29 cellular contexts compared by ENCODE assay signal in genomic region chr3:131586277-131586676, GRCh38.
DNase-seq lines count a peak whose midpoint lies in the region; ATAC-seq and TF ChIP-seq lines count a peak whose summit lies in the region.
"Had no signal": no experiment of that assay in that cellular context is flagged by ENCODE, and none has a peak within 500 bp of the region (broad histone marks: within the 10 kb centered on the region; RNA-seq: fewer than 3 reads in every experiment).

No MANE protein-coding gene starts in this region.

- DNase-seq in PC-3, result no peak
- DNase-seq: 8988T; ACHN; AML-193; BE2C; C1 segment of cervical spinal cord; Caco-2; Calu3; CD4-positive, alpha-beta memory T cell; CD4-positive, alpha-beta T cell; CD4-positive, CD25-positive, alpha-beta regulatory T cell; CD8-positive, alpha-beta memory T cell; CD8-positive, alpha-beta T cell; COR-L47; DMS 273 treated with DMSO at 0.1 percent for 48 hours; DMS153; DMS53; DMS79; DMS79 treated with DMSO at 0.1 percent for 48 hours; DND-41; EL had no signal

- H3K4me2 ChIP-seq in OCI-LY3 (ENCODE audit: low read length), result no peak overlapping the region
- no peak overlapping the region for H3K4me2 ChIP-seq in PC-3 (ENCODE audit: low read length)
- H3K4me2 ChIP-seq: A549; BLaER1; BLaER1 treated with 17β-estradiol and CSF1 and Interleukin-3, amounts not matched to agents 10 nM and 100 nM had no signal

- H3K9me3 ChIP-seq in HEK293 (ENCODE audit: control insufficient read depth, insufficient read depth, low read depth, low read length), result no peaks in the 10 kb centered on the region
- no peaks in the 10 kb centered on the region for H3K9me3 ChIP-seq in OCI-LY3 (ENCODE audit: insufficient read depth, low read length)
- H3K9me3 ChIP-seq in PC-3 (ENCODE audit: low read length), result no peaks in the 10 kb centered on the region
- H3K9me3 ChIP-seq: A549; BE2C; BLaER1; BLaER1 treated with 17β-estradiol and CSF1 and Interleukin-3, amounts not matched to agents 10 nM and 100 nM; Caco-2 had no signal

- H3K36me3 ChIP-seq in HEK293 (ENCODE audit: control insufficient read depth in 2 of 2, insufficient read depth in 1 of 2, low read length in 2 of 2) (no peaks in the 10 kb centered on the region), OCI-LY3 (replicated peaks; ENCODE audit: low read depth, low read length) (no peaks in the 10 kb centered on the region), PC-3 (ENCODE audit: low read depth, low read length) (no peaks in the 10 kb centered on the region)
- H3K36me3 ChIP-seq: BE2C; BLaER1; BLaER1 treated with 17β-estradiol and CSF1 and Interleukin-3, amounts not matched to agents 10 nM and 100 nM had no signal

- POLR2A ChIA-PET in HEK293 (lab: Yijun Ruan, JAX) (no interaction called here), PC-3 (lab: Charles Lee; ENCODE audit: unreplicated experiment) (no interaction called here)

- H4K20me1 ChIP-seq in OCI-LY3 (ENCODE audit: insufficient read depth, low read length), result no peaks in the 10 kb centered on the region
- H4K20me1 ChIP-seq in PC-3 (ENCODE audit: low read length), result no peaks in the 10 kb centered on the region
- H4K20me1 ChIP-seq: BLaER1; BLaER1 treated with 17β-estradiol and CSF1 and Interleukin-3, amounts not matched to agents 10 nM and 100 nM had no signal

- H3K4me3 ChIP-seq in HEK293 (ENCODE audit: low read depth, low read length) (no peak overlapping the region), OCI-LY3 (ENCODE audit: low read length) (no peak overlapping the region), PC-3 (ENCODE audit: low read length) (no peak overlapping the region)
- H3K4me3 ChIP-seq: A549; BLaER1; BLaER1 treated with 17β-estradiol and CSF1 and Interleukin-3, amounts not matched to agents 10 nM and 100 nM had no signal

- H2AFZ ChIP-seq in OCI-LY3 (ENCODE audit: low read depth, low read length) (0 out of 2 replicates have a peak overlapping the region, but pooled peaks have one; percentile 24), PC-3 (ENCODE audit: low read length) (no peak overlapping the region)

- CTCF ChIA-PET in HEK293 (lab: Yijun Ruan, JAX) (no interaction called here), PC-3 (lab: Charles Lee) (no interaction called here)

- no peaks in the 10 kb centered on the region for H3K27me3 ChIP-seq in OCI-LY3 (ENCODE audit: low read depth, low read length)
- no peaks in the 10 kb centered on the region for H3K27me3 ChIP-seq in PC-3 (ENCODE audit: low read length)
- H3K27me3 ChIP-seq: BE2C; BLaER1; BLaER1 treated with 17β-estradiol and CSF1 and Interleukin-3, amounts not matched to agents 10 nM and 100 nM had no signal

- H3K9me2 ChIP-seq in PC-3 (replicated peaks; ENCODE audit: low read length), result no peaks in the 10 kb centered on the region

- H3F3A ChIP-seq in PC-3 (ENCODE audit: low read length, unreplicated experiment), result no peaks in the 10 kb centered on the region

- ATAC-seq in HG03108 (IDR thresholded peaks at IDR 0.05; ENCODE audit: unreplicated experiment) (no peak), PC-3 (no peak)
- ATAC-seq: A549; CD8-positive, alpha-beta T cell had no signal

- no TSS peak for BruUV-seq in PC-3 (replicated peaks; lab: Mats Ljungman, UMichigan)

- TF ChIP-seq CTCF in HEK293 (tag by site-specific recombination; IDR thresholded peaks at IDR 0.05) (no peak), OCI-LY3 (IDR thresholded peaks at IDR 0.05; ENCODE audit: low read depth, low read length) (no peak), PC-3 (conservative IDR thresholded peaks at IDR 0.05; ENCODE audit: low read depth, low read length) (no peak)

- H3K27ac ChIP-seq in HEK293 (ENCODE audit: extremely low read depth, low read depth, low read length) (no peak overlapping the region), OCI-LY3 (ENCODE audit: low read length) (no peak overlapping the region), PC-3 (ENCODE audit: low read length) (no peak overlapping the region)
- H3K27ac ChIP-seq: 22Rv1; A549; BLaER1; BLaER1 treated with 17β-estradiol and CSF1 and Interleukin-3, amounts not matched to agents 10 nM and 100 nM; C4-2B had no signal

- no peaks in the 10 kb centered on the region for H3K4me1 ChIP-seq in HEK293 (ENCODE audit: control insufficient read depth, insufficient read depth, low read length)
- no peaks in the 10 kb centered on the region for H3K4me1 ChIP-seq in OCI-LY3 (ENCODE audit: low read length)
- H3K4me1 ChIP-seq in PC-3 (ENCODE audit: insufficient read depth, low read length), result peaks cover 6% of the 10 kb centered on the region
- H3K4me1 ChIP-seq: BLaER1; BLaER1 treated with 17β-estradiol and CSF1 and Interleukin-3, amounts not matched to agents 10 nM and 100 nM; Caco-2 had no signal

- no peaks in the 10 kb centered on the region for H3K79me2 ChIP-seq in OCI-LY3 (ENCODE audit: low read length)
- no peaks in the 10 kb centered on the region for H3K79me2 ChIP-seq in PC-3 (ENCODE audit: low read length)

- intact Hi-C loops in PC-3 (cut with micrococcal nuclease), result no loop called here

- no peak overlapping the region for H3K9ac ChIP-seq in OCI-LY3 (ENCODE audit: low read length)
- H3K9ac ChIP-seq in PC-3 (ENCODE audit: low read length), result no peak overlapping the region
- H3K9ac ChIP-seq: BLaER1; BLaER1 treated with 17β-estradiol and CSF1 and Interleukin-3, amounts not matched to agents 10 nM and 100 nM had no signal

TF ChIP-seq in HEK293, 187 proteins besides CTCF, POLR2A, EP300 and RAD21:
- no peak for TF ChIP-seq KLF16 (tag by site-specific recombination; IDR thresholded peaks at IDR 0.05)
- no peak for TF ChIP-seq ZFP69B (tag by site-specific recombination; IDR thresholded peaks at IDR 0.05)
- TF ChIP-seq ZNF37A (tag by site-specific recombination; IDR thresholded peaks at IDR 0.05), result peak; percentile 61; the same call in 1 of the 2 replicates
